8 cellular contexts compared by ENCODE assay signal in the genomic region with DNA sequence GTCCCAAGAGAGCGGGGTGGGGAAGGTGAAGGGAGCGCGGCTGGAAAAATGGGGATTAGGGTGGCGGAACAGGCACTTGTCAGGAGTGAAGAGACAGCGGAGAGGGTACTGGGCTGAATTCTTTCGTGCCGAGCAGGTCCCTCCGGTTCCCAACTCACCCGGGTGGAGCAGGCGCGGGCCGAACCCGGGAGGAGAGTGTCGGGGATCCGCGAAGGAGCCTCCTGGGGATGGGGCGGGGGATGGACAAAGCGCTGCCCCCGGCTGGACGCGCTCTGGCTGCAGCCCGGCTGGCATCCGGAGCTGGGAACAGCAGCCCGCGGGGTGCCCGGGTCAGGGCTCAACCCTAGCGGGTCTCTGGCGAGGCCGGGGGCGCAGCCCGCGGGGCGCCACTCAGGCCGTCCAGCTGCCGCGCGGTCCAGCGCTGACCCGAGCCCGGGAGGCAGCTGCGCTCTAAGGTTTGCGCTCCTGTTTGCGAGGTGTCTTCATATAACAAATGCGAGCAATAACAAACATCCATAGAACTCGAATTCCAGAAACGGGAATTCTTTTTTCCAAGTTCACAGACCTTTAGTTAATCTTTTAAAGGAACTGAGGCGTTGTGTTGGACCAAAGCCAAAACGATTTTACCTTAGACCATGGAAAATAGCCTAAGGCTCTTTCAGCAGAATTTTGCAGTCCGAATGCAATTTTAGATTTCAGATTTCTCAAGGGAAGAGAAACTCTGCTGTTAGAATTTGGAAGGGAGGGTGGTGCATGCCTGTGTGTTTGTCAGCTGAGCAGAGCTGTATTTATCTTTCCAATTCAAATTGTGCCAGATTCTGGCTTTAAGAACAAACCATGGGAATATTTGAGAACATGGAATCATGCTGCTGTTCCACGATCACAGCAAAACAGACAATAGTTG. TPM values are rescaled to one million over a fixed set of nuclear protein-coding genes. Genes with fewer than 3 reads are reported as not detected.
DNase-seq lines count a peak whose midpoint lies in the region; ATAC-seq and TF ChIP-seq lines count a peak whose summit lies in the region.

No MANE protein-coding gene starts in this region.

- POLR2A ChIA-PET in GM10248 (lab: Yijun Ruan, JAX), result no interaction called here

- no peak for TF ChIP-seq CTCF in lower leg skin (IDR thresholded peaks at IDR 0.05)
- TF ChIP-seq CTCF in GM10248 (IDR thresholded peaks at IDR 0.05; ENCODE audit: control extremely low read depth, extremely low read depth, low read depth, missing control alignments), result no peak

- peak overlapping the region in 4 of 5 donors; percentile 30 to 74 (median 52) for H3K9ac ChIP-seq in subcutaneous abdominal adipose tissue (ENCODE audit: low read length in 5 of 5)

- no peak for ATAC-seq in GM19452 (IDR thresholded peaks at IDR 0.05; ENCODE audit: unreplicated experiment)

- TF ChIP-seq POLR2A in lower leg skin (IDR thresholded peaks at IDR 0.05), result no peak

- whole genome bisulfite sequencing in ectodermal cell, 2 experiments, result 2 to 3% methylated on average over 50 of the region's 50 CpGs
- WGBS in lower leg skin, 2 donors, result 2% methylated on average over 44 to 50 of the region's 50 CpGs

- no peaks in the 10 kb centered on the region for H3K9me3 ChIP-seq in MG63
- H3K9me3 ChIP-seq in ectodermal cell (ENCODE audit: control insufficient read depth, low read length), result no peaks in the 10 kb centered on the region
- H3K9me3 ChIP-seq in subcutaneous abdominal adipose tissue (ENCODE audit: control insufficient read depth in 5 of 5, low read length in 5 of 5), result no peaks in the 10 kb centered on the region

- H3K4me1 ChIP-seq in ectodermal cell (ENCODE audit: control insufficient read depth, insufficient read depth, low read length) (no peaks in the 10 kb centered on the region), subcutaneous abdominal adipose tissue (ENCODE audit: control insufficient read depth in 5 of 5, insufficient read depth in 5 of 5, low read length in 5 of 5) (peaks cover 0 to 35% (median 15%) of the 10 kb centered on the region in 5 donors)

- H3K27me3 ChIP-seq in MG63, result peaks cover 63% of the 10 kb centered on the region
- peaks cover 53% of the 10 kb centered on the region for H3K27me3 ChIP-seq in ectodermal cell (ENCODE audit: control insufficient read depth, insufficient read depth, low read length, poor library complexity, severe bottlenecking)
- peaks cover 0 to 6% (median 3%) of the 10 kb centered on the region in 5 donors for H3K27me3 ChIP-seq in subcutaneous abdominal adipose tissue (ENCODE audit: control insufficient read depth in 5 of 5, insufficient read depth in 4 of 5, low read length in 5 of 5)

- H3K27ac ChIP-seq in ectodermal cell (ENCODE audit: insufficient read depth, low read depth, low read length, poor library complexity, severe bottlenecking), result no peak overlapping the region
- peak overlapping the region; percentile 78 for H3K27ac ChIP-seq in subcutaneous abdominal adipose tissue (ENCODE audit: low read depth, low read length)

- H3K36me3 ChIP-seq in MG63 (no peaks in the 10 kb centered on the region), ectodermal cell (ENCODE audit: control insufficient read depth, insufficient read depth, low read length) (no peaks in the 10 kb centered on the region), subcutaneous abdominal adipose tissue (ENCODE audit: control insufficient read depth in 5 of 5, insufficient read depth in 5 of 5, low read length in 5 of 5) (peaks cover 0 to 16% (median 0%) of the 10 kb centered on the region in 5 donors)

- CTCF ChIA-PET in GM10248 (lab: Yijun Ruan, JAX), result no interaction called here

- DNase-seq in MG63 (peak; percentile 25), lower leg skin (ENCODE audit: low spot score in 2 of 2) (peak in 1 of 2 donors; percentile 83), SKM-1 (lab: John Stamatoyannopoulos, UW; ENCODE audit: unreplicated experiment) (no peak), GM10248 (ENCODE audit: extremely low spot score) (no peak)
- DNase-seq in stimulated activated CD4-positive, alpha-beta T cell treated with anti-CD3 and anti-CD28 coated beads, Interleukin-12 subunit alpha, Interleukin-12 subunit beta, amount 100 ng/mL, for 4 hours, result no peak

- intact Hi-C loops in lower leg skin (cut with DNase I; ENCODE audit: low total_unique reads), result no loop called here

- peak overlapping the region; percentile 30 for H3K4me3 ChIP-seq in MG63
- H3K4me3 ChIP-seq in ectodermal cell (ENCODE audit: insufficient read depth, low read depth, low read length), result peak overlapping the region; percentile 52
- H3K4me3 ChIP-seq in lower leg skin (ENCODE audit: low read depth, poor library complexity, severe bottlenecking), result peak overlapping the region; percentile 24
- peak overlapping the region; percentile 66 to 94 (median 73) for H3K4me3 ChIP-seq in subcutaneous abdominal adipose tissue (ENCODE audit: low read depth in 1 of 5, low read length in 5 of 5)

RNA-seq across cellular contexts. Expression of a gene that starts 0.7 kb away (rescaled TPM):
- not detected in 2 replicates for total RNA-seq in MG63 (2014; rRNA removed; shearing (Covaris generic); ENCODE audit: low replicate concordance)
- 0.48 TPM for polyA plus RNA-seq in ectodermal cell (2013, experiment 1 of 4)
- polyA plus RNA-seq in ectodermal cell (2013, experiment 2 of 4), result 0.75 TPM
- 0.53 TPM for polyA plus RNA-seq in ectodermal cell (2013, experiment 3 of 4)
- polyA plus RNA-seq in ectodermal cell (2013, experiment 4 of 4), result 0.73 TPM
- 1 to 10 TPM in 1 of 4 donors, under 1 TPM in 2, not detected in 1; 0.80 to 1.4 (median 0.83) TPM for total RNA-seq in lower leg skin

RNA-seq across cellular contexts. Expression of a gene that starts 12.0 kb away (rescaled TPM):
- total RNA-seq in MG63 (2014; rRNA removed; shearing (Covaris generic); ENCODE audit: low replicate concordance), result 0.03 and 1.2 TPM in 2 replicates
- 2.9 TPM for polyA plus RNA-seq in ectodermal cell (2013, experiment 1 of 4)
- polyA plus RNA-seq in ectodermal cell (2013, experiment 2 of 4), result 3.5 TPM
- 3.1 TPM for polyA plus RNA-seq in ectodermal cell (2013, experiment 3 of 4)
- polyA plus RNA-seq in ectodermal cell (2013, experiment 4 of 4), result 2.3 TPM
- total RNA-seq in lower leg skin, result 10 to 100 TPM; 12.1 to 31.5 (median 19.8) TPM
